Comparison of ENCODE assay signal across 17 cellular contexts in genomic region chr3:58176185-58176530, GRCh38. TPM values are rescaled to one million over a fixed set of nuclear protein-coding genes. Genes with fewer than 3 reads are reported as not detected.
A peak's percentile ranks its signal among the peaks of the same experiment; 100 is the strongest.
DNase-seq lines count a peak whose midpoint lies in the region; ATAC-seq and TF ChIP-seq lines count a peak whose summit lies in the region.
"Had no signal": no experiment of that assay in that cellular context is flagged by ENCODE, and none has a peak within 500 bp of the region (broad histone marks: within the 10 kb centered on the region; RNA-seq: fewer than 3 reads in every experiment).

No MANE protein-coding gene starts in this region.

- no peak for TF ChIP-seq CTCF in Peyer's patch (IDR thresholded peaks at IDR 0.05)
- no peak for TF ChIP-seq CTCF in gastroesophageal sphincter (IDR thresholded peaks at IDR 0.05)
- TF ChIP-seq CTCF in thyroid gland (IDR thresholded peaks at IDR 0.05) = no peak

- TF ChIP-seq POLR2A in Peyer's patch (IDR thresholded peaks at IDR 0.05) = no peak
- TF ChIP-seq POLR2A in gastroesophageal sphincter (IDR thresholded peaks at IDR 0.05) = no peak
- no peak for TF ChIP-seq POLR2A in thyroid gland (IDR thresholded peaks at IDR 0.05)

- no peaks in the 10 kb centered on the region for H3K27me3 ChIP-seq in Peyer's patch
- no peaks in the 10 kb centered on the region for H3K27me3 ChIP-seq in gastroesophageal sphincter
- H3K27me3 ChIP-seq in mucosa of stomach (ENCODE audit: control insufficient read depth, insufficient read depth, low read length) = peaks cover 3% of the 10 kb centered on the region
- no peaks in the 10 kb centered on the region for H3K27me3 ChIP-seq in thyroid gland

- intact Hi-C loops in thyroid gland (cut with DNase I) = no loop called here

- no peaks in the 10 kb centered on the region for H3K9me3 ChIP-seq in Peyer's patch
- no peaks in the 10 kb centered on the region for H3K9me3 ChIP-seq in gastroesophageal sphincter
- no peaks in the 10 kb centered on the region for H3K9me3 ChIP-seq in mucosa of stomach (ENCODE audit: control insufficient read depth, low read length)
- no peaks in the 10 kb centered on the region for H3K9me3 ChIP-seq in thyroid gland

- H3K4me1 ChIP-seq in Peyer's patch (peaks cover 0 to 62% (median 2%) of the 10 kb centered on the region in 4 donors), gastroesophageal sphincter (peaks cover 2 to 70% (median 15%) of the 10 kb centered on the region in 3 donors), mucosa of stomach (ENCODE audit: control insufficient read depth, insufficient read depth, low read length) (peaks cover 63% of the 10 kb centered on the region), thyroid gland (peaks cover 32 to 47% of the 10 kb centered on the region in 2 donors)

- H3K27ac ChIP-seq in Peyer's patch = peak overlapping the region in 3 of 4 donors; percentile 39 to 84 (median 81)
- H3K27ac ChIP-seq in gastroesophageal sphincter = peak overlapping the region in 3 of 4 donors; percentile 69 to 77 (median 71)
- H3K27ac ChIP-seq in thyroid gland = peak overlapping the region; percentile 71 to 85 (median 80)
- H3K27ac ChIP-seq: PC-9 had no signal

- no peak for TF ChIP-seq EP300 in gastroesophageal sphincter (IDR thresholded peaks at IDR 0.05)

- DNase-seq in Peyer's patch (no peak), thyroid gland (no peak), NCI-H526 treated with DMSO at 0.1 percent for 48 hours (lab: John Stamatoyannopoulos, UW) (no peak), glomerular visceral epithelial cell (ENCODE audit: extremely low spot score) (no peak)
- DNase-seq: activated CD4-positive, alpha-beta T cell treated with anti-CD3 and anti-CD28 coated beads for 1 hour; naive thymus-derived CD8-positive, alpha-beta T cell; NCI-H1417; NCI-H2171 treated with DMSO at 0.1 percent for 48 hours; NCI-H774; PC-9 had no signal

- 83 to 100% methylated on average over 1 of the region's 3 CpGs for WGBS in gastroesophageal sphincter (ENCODE audit: low coverage in 1 of 2), 2 donors
- WGBS in thyroid gland, 2 donors = 71 to 74% methylated on average over 2 to 3 of the region's 3 CpGs

- H3K4me3 ChIP-seq in Peyer's patch (no peak overlapping the region), gastroesophageal sphincter (no peak overlapping the region), mucosa of stomach (ENCODE audit: low read length) (no peak overlapping the region), thyroid gland (replicated peaks in 1 of 3) (no peak overlapping the region)
- H3K4me3 ChIP-seq: PC-9, SK-N-MC had no signal

- ATAC-seq in gastroesophageal sphincter = no peak
- no peak for ATAC-seq in HG02885 (IDR thresholded peaks at IDR 0.05; ENCODE audit: poor library complexity, unreplicated experiment)
- ATAC-seq: naive thymus-derived CD8-positive, alpha-beta T cell had no signal

- peaks cover 0 to 4% (median 0%) of the 10 kb centered on the region in 3 donors for H3K36me3 ChIP-seq in Peyer's patch
- peaks cover 0 to 12% of the 10 kb centered on the region in 2 donors for H3K36me3 ChIP-seq in gastroesophageal sphincter
- no peaks in the 10 kb centered on the region for H3K36me3 ChIP-seq in mucosa of stomach (ENCODE audit: control insufficient read depth, insufficient read depth, low read length)
- peaks cover 0 to 1% of the 10 kb centered on the region in 2 donors for H3K36me3 ChIP-seq in thyroid gland

- peak overlapping the region; percentile 7 for H3K9ac ChIP-seq in mucosa of stomach (ENCODE audit: low read length)

RNA-seq across cellular contexts. Expression of gene DNASE1L3, which starts 34.6 kb away (rescaled TPM):
- total RNA-seq in Peyer's patch (10 to 100 TPM in 1 of 4 donors, 1 to 10 TPM in 3; 1.9 to 47.0 (median 3.9) TPM), gastroesophageal sphincter (1 to 10 TPM in 2 of 4 donors, under 1 TPM in 1, not detected in 1; 0.58 to 2.4 (median 1.3) TPM), thyroid gland (10 to 100 TPM in 3 of 4 donors, 1 to 10 TPM in 1; 5.7 to 53.3 (median 14.1) TPM)
- total RNA-seq: activated T-helper 2 cell treated with anti-CD3 and anti-CD28 coated beads, Interferon-gamma antibody, Interleukin-2, Interleukin-4, amounts not matched to agents 10 μg/mL and 5 μg/mL and 100 μg/mL, durations not matched to agents 14 hours and 24 hours and 36 hours; endodermal cell; PC-9; progenitor cell of endocrine pancreas had no signal
